ENCODE assay signal across 9 cellular contexts in the genomic region with DNA sequence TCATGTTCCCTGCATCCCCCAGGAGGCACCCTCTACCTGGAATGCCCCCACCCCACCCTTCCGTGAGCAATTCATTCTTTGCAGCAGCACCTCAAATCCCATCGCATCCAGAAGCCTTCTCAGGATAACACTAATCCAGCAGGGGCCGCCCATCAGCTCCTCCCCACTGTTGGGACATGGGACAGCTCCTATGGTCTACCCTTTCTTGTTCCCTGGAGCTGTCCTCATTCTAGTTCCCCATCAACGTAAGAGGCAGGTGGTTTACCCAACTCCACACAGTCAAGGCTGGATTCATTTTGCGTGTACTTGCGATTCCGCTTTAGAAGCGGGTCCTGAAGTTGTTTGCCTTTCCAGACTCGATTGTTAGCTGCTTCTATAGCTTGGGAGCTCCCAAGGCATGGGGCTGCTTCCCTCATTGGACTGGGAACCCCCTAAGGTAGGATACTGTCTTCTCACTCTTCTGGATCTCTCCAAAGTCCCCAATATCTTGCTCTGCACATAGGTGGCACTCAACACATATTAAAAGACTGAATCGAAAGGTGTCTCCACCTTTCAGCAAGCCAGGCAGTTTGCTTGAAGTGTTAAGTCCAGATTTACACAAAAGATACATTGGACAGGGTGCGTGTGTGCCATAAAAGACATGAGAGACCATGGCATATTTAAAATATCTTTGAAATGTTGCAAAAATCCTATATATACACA. TPM values are rescaled to one million over a fixed set of nuclear protein-coding genes. Genes with fewer than 3 reads are reported as not detected.
DNase-seq lines count a peak whose midpoint lies in the region; TF ChIP-seq lines count a peak whose summit lies in the region.
"Had no signal": no experiment of that assay in that cellular context is flagged by ENCODE, and none has a peak within 500 bp of the region (broad histone marks: within the 10 kb centered on the region; RNA-seq: fewer than 3 reads in every experiment).

No MANE protein-coding gene starts in this region.

- H3K4me1 Mint-ChIP-seq in neural progenitor cell = peaks cover 32% of the 10 kb centered on the region

- H3K4me1 ChIP-seq in neural progenitor cell = peaks cover 3% of the 10 kb centered on the region

- H3K36me3 ChIP-seq in brain microvascular endothelial cell (replicated peaks) = no peaks in the 10 kb centered on the region
- no peaks in the 10 kb centered on the region for H3K36me3 ChIP-seq in neural progenitor cell

- DNase-seq in NCI-H748 (lab: John Stamatoyannopoulos, UW; ENCODE audit: unreplicated experiment) = peak; percentile 48
- no peak for DNase-seq in NCI-H748 treated with DMSO at 0.1 percent for 48 hours (lab: John Stamatoyannopoulos, UW)
- peak; percentile 30 for DNase-seq in NAMALWA (ENCODE audit: low spot score)
- no peak for DNase-seq in brain microvascular endothelial cell
- peak; percentile 32 for DNase-seq in neural progenitor cell (ENCODE audit: low spot score)
- no peak for DNase-seq in SK-N-DZ (ENCODE audit: low spot score)
- DNase-seq in epidermal melanocyte (ENCODE audit: insufficient read length, low spot score) = no peak
- no peak for DNase-seq in midbrain (lab: John Stamatoyannopoulos, UW)

- peaks cover 8% of the 10 kb centered on the region for H3K27me3 Mint-ChIP-seq in neural progenitor cell (ENCODE audit: insufficient read depth, low read depth)

- no peaks in the 10 kb centered on the region for H3K9me3 ChIP-seq in neural progenitor cell (ENCODE audit: low read depth)
- H3K9me3 ChIP-seq: body of pancreas had no signal

- H3K27ac ChIP-seq in brain microvascular endothelial cell (no peak overlapping the region), neural progenitor cell (no peak overlapping the region)
- H3K27ac ChIP-seq: body of pancreas had no signal

- H3K27ac Mint-ChIP-seq in neural progenitor cell = peak overlapping the region; percentile 82

- peaks cover 9% of the 10 kb centered on the region for H3K9me3 Mint-ChIP-seq in neural progenitor cell

- H3K9ac ChIP-seq in neural progenitor cell = no peak overlapping the region

- H3K27me3 ChIP-seq in brain microvascular endothelial cell (replicated peaks) (no peaks in the 10 kb centered on the region), neural progenitor cell (peaks cover 56% of the 10 kb centered on the region)
- H3K27me3 ChIP-seq: body of pancreas had no signal

- no peak overlapping the region for H2AFZ ChIP-seq in neural progenitor cell (replicated peaks)

- H3K4me3 ChIP-seq in brain microvascular endothelial cell (ENCODE audit: low read depth, low read length) = no peak overlapping the region
- H3K4me3 ChIP-seq in neural progenitor cell = peak overlapping the region; percentile 55
- H3K4me3 ChIP-seq: body of pancreas had no signal

- H3K36me3 Mint-ChIP-seq in neural progenitor cell = no peaks in the 10 kb centered on the region

- H3K79me2 ChIP-seq in neural progenitor cell (ENCODE audit: low read depth) = no peaks in the 10 kb centered on the region

- H4K20me1 ChIP-seq in neural progenitor cell (ENCODE audit: low read depth) = no peaks in the 10 kb centered on the region

- peak overlapping the region; percentile 85 for H3K4me3 Mint-ChIP-seq in neural progenitor cell

- H3F3A ChIP-seq in neural progenitor cell (ENCODE audit: low read depth) = no peaks in the 10 kb centered on the region

- H3K4me2 ChIP-seq in neural progenitor cell = peak overlapping the region; percentile 84

- in situ Hi-C loops in brain microvascular endothelial cell (cut with HindIII; ENCODE audit: low pct_ligation_motif_present, low sequenced_read_pairs) = no loop called here

- peak; percentile 12 for TF ChIP-seq CTCF in brain microvascular endothelial cell (IDR thresholded peaks at IDR 0.05; ENCODE audit: low read depth, low read length, missing control alignments)
- no peak for TF ChIP-seq CTCF in neural progenitor cell (IDR thresholded peaks at IDR 0.05)

RNA-seq across cellular contexts. Expression of a gene that starts 0.9 kb away (rescaled TPM):
- 0.22 and 0.46 TPM in 2 replicates for total RNA-seq in neural progenitor cell (ENCODE audit: low replicate concordance)
- 0.43 and 1.0 TPM in 2 replicates for polyA plus RNA-seq in SK-N-DZ (2014; cell fraction: cytosol; rRNA removed)
- 0.17 and 0.24 TPM in 2 replicates for polyA plus RNA-seq in SK-N-DZ (2014; cell fraction: nucleus; rRNA removed)
- total RNA-seq: body of pancreas had no signal

Comparison
In these comparisons a context has a peak if more than half of its experiments do, and no peak if none do; other contexts are left out.
1. DNase-seq: peak in NCI-H748 (single experiment), NAMALWA (single experiment) and neural progenitor cell (single experiment); none in NCI-H748 treated with DMSO at 0.1 percent for 48 hours (single experiment), brain microvascular endothelial cell (single experiment), SK-N-DZ (single experiment), epidermal melanocyte (single experiment) and midbrain (single experiment).